In the genomic region with DNA sequence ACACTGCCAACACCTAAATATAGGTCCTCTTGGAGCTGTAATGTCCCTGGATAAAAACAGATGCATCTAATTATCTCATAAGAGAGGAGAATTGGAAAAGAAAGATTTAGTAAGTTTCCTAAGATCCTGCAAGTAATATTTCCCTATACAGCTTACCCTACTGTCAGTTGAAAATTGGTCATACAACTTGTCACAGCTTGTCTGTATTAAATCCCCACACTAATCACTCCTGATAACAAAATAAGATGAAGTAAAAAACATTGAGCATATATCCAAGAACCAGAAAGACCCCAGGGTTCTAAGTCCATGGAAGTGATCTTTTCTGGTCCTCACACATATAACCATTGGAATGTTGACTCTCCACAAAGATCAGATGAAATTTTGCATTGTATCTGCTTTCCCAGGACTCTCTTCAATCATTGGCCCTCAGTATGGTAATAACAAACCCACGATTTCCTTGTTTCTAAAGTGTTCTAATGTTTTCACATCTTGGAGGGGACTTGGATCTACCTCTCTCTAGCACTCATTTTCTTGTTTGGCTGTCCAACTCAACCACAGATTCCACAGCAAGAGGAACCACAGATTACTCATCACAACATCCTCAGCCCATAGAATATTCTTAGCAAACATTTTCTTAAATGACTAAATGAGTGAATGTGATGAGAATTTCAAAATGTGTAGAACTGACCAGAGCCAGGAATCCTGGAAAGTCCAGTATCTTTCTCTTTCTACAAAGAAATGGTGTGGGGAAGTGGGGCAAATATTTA, we compare ENCODE assay signal across 15 cellular contexts.
"Had no signal": no experiment of that assay in that cellular context is flagged by ENCODE, and none has a peak within 500 bp of the region (broad histone marks: within the 10 kb centered on the region; RNA-seq: fewer than 3 reads in every experiment).

No MANE protein-coding gene starts in this region.

- H3K4me3 ChIP-seq: ovary, thoracic aorta had no signal

- H3K4me3 Mint-ChIP-seq: activated CD8-positive, alpha-beta T cell treated with anti-CD3 and anti-CD28 coated beads, Interleukin-2, amount 10 ng/mL, durations not matched to agents 7 days and 5 days; activated naive CD8-positive, alpha-beta T cell treated with anti-CD3 and anti-CD28 coated beads, Interleukin-2, amount 50 U/mL, for 24 hours; activated T-helper 1 cell treated with anti-CD3 and anti-CD28 coated beads, Interleukin-12 subunit alpha, Interleukin-12 subunit beta, Interleukin-2, Interleukin-4 antibody, amounts not matched to agents 30 ng/mL and 10 ng/mL and 1 ng/mL, durations not matched to agents 14 hours and 24 hours and 36 hours; brain; endodermal cell; stimulated activated naive CD8-positive, alpha-beta T cell treated with anti-CD3 and anti-CD28 coated beads, Interleukin-15, amount 100 ng/mL, for 72 hours; T-cell had no signal

- H3K36me3 Mint-ChIP-seq: brain, T-cell had no signal

- H3K36me3 ChIP-seq: ovary, thoracic aorta had no signal

- H3K27me3 ChIP-seq: ovary had no signal

- H3K27ac Mint-ChIP-seq: activated CD8-positive, alpha-beta T cell treated with anti-CD3 and anti-CD28 coated beads, Interleukin-2, amount 10 ng/mL, durations not matched to agents 7 days and 5 days; activated naive CD8-positive, alpha-beta T cell treated with anti-CD3 and anti-CD28 coated beads, Interleukin-2, amount 50 U/mL, for 24 hours; activated T-helper 1 cell treated with anti-CD3 and anti-CD28 coated beads, Interleukin-12 subunit alpha, Interleukin-12 subunit beta, Interleukin-2, Interleukin-4 antibody, amounts not matched to agents 30 ng/mL and 10 ng/mL and 1 ng/mL, durations not matched to agents 14 hours and 24 hours and 36 hours; brain; endodermal cell; stimulated activated naive CD8-positive, alpha-beta T cell treated with anti-CD3 and anti-CD28 coated beads, Interleukin-15, amount 100 ng/mL, for 72 hours; T-cell had no signal

- H3K4me1 Mint-ChIP-seq: activated naive CD8-positive, alpha-beta T cell treated with anti-CD3 and anti-CD28 coated beads, Interleukin-2, amount 50 U/mL, for 24 hours; brain; endodermal cell; stimulated activated naive CD8-positive, alpha-beta T cell treated with anti-CD3 and anti-CD28 coated beads, Interleukin-15, amount 100 ng/mL, for 72 hours; T-cell had no signal

- H3K27me3 Mint-ChIP-seq: activated naive CD8-positive, alpha-beta T cell treated with anti-CD3 and anti-CD28 coated beads, Interleukin-2, amount 50 U/mL, for 24 hours; stimulated activated naive CD8-positive, alpha-beta T cell treated with anti-CD3 and anti-CD28 coated beads, Interleukin-15, amount 100 ng/mL, for 72 hours; T-cell had no signal

- H3K27ac ChIP-seq: ovary, thoracic aorta had no signal

- DNase-seq: activated CD4-positive, alpha-beta T cell treated with anti-CD3 and anti-CD28 coated beads for 48 hours; activated CD8-positive, alpha-beta T cell treated with anti-CD3 and anti-CD28 coated beads, Interleukin-2, amount 10 ng/mL, durations not matched to agents 7 days and 5 days; activated naive CD4-positive, alpha-beta T cell treated with Interleukin-2 at 50 U/mL for 16 hours; activated naive CD8-positive, alpha-beta T cell treated with anti-CD3 and anti-CD28 coated beads, Interleukin-2, amount 50 U/mL, for 24 hours; endodermal cell; head of caudate nucleus; mesendoderm; ovary; stimulated activated CD4-positive, alpha-beta T cell treated with anti-CD3 and anti-CD28 coated beads, Interleukin-15, amount 100 ng/mL, for 24 hours; stimulated activated CD4-positive, alpha-beta T cell treated with anti-CD3 and anti-CD28 coated beads, Interleukin-4, amount 100 ng/mL, for 24 hours; stimulated activated naive CD8-positive, alpha-beta T cell treated with anti-CD3 and anti-CD28 coated beads, Interleukin-15, amount 100 ng/mL, for 72 hours; T-cell had no signal

- H3K9me3 ChIP-seq: ovary, thoracic aorta had no signal

- H3K9me3 Mint-ChIP-seq: activated naive CD8-positive, alpha-beta T cell treated with anti-CD3 and anti-CD28 coated beads, Interleukin-2, amount 50 U/mL, for 24 hours; activated T-helper 1 cell treated with anti-CD3 and anti-CD28 coated beads, Interleukin-12 subunit alpha, Interleukin-12 subunit beta, Interleukin-2, Interleukin-4 antibody, amounts not matched to agents 30 ng/mL and 10 ng/mL and 1 ng/mL, durations not matched to agents 14 hours and 24 hours and 36 hours; stimulated activated naive CD8-positive, alpha-beta T cell treated with anti-CD3 and anti-CD28 coated beads, Interleukin-15, amount 100 ng/mL, for 72 hours had no signal
